ENCODE assay signal across 10 cellular contexts in the genomic region with DNA sequence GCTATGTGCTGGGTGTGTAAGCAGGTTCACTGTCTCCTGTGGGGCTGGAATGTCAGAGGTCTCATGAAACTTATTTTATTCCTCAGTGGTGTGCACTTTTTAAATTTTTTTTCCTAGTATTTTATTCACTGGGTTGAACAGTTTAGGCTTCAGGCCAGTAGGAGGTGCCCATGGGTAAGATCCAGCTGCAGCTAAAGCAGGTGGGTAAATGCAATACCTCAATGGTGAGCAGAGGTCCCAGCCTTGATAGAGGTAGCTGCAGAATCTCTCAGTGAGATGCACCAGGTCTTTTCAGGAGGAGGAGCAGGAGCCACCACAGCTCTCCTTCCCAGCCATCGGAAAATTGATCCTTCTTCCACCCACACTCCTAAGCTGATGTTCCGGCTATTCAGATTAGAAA. TPM values are rescaled to one million over a fixed set of nuclear protein-coding genes. Genes with fewer than 3 reads are reported as not detected.
DNase-seq lines count a peak whose midpoint lies in the region; ATAC-seq, FAIRE-seq and TF ChIP-seq lines count a peak whose summit lies in the region.
"Had no signal": no experiment of that assay in that cellular context is flagged by ENCODE, and none has a peak within 500 bp of the region (broad histone marks: within the 10 kb centered on the region; RNA-seq: fewer than 3 reads in every experiment).

No MANE protein-coding gene starts in this region.

- no peaks in the 10 kb centered on the region for H3K36me3 ChIP-seq in MG63

- peak; percentile 62 for FAIRE-seq in GM19239 (lab: Jason Lieb, UNC)
- FAIRE-seq in frontal cortex (lab: Jason Lieb, UNC): no peak
- FAIRE-seq: colon, RCC 7860 had no signal

- H3K4me3 ChIP-seq in epithelial cell of proximal tubule (ENCODE audit: low read depth, low read length): no peak overlapping the region
- no peak overlapping the region for H3K4me3 ChIP-seq in MG63

- TF ChIP-seq CTCF in 22Rv1 (IDR thresholded peaks at IDR 0.05) (peak; percentile 64), epithelial cell of proximal tubule (conservative IDR thresholded peaks at IDR 0.05; ENCODE audit: low read depth, low read length) (peak; percentile 50)

- ATAC-seq in SK-N-SH treated with all-trans-retinoic acid at 6 μM for 48 hours: peak; percentile 48; the same call in 2 of the 3 replicates

- H3K27ac ChIP-seq in 22Rv1: no peak overlapping the region

- no peak for DNase-seq in GM19239 (ENCODE audit: insufficient read length, low spot score)
- no peak for DNase-seq in epithelial cell of proximal tubule (ENCODE audit: low read depth)
- DNase-seq in frontal cortex (ENCODE audit: low spot score in 2 of 2): no peak
- no peak for DNase-seq in MG63
- no peak for DNase-seq in posterior vena cava (ENCODE audit: low spot score)
- no peak for DNase-seq in GF-D8 (lab: John Stamatoyannopoulos, UW)

- intact Hi-C loops in posterior vena cava (cut with DNase I): no loop called here

- H3K9me3 ChIP-seq in MG63: no peaks in the 10 kb centered on the region

- H3K27me3 ChIP-seq in MG63: no peaks in the 10 kb centered on the region

TF ChIP-seq in SK-N-SH treated with all-trans-retinoic acid at 6 μM for 48 hours, 23 proteins besides CTCF, POLR2A, EP300 and RAD21:
- TF ChIP-seq ZC3H10 (CRISPR knock-in tag; IDR thresholded peaks at IDR 0.05) (no peak), ISL1 (CRISPR knock-in tag; IDR thresholded peaks at IDR 0.05) (no peak), SNAI2 (CRISPR knock-in tag; IDR thresholded peaks at IDR 0.05) (no peak), ZNF565 (CRISPR knock-in tag; conservative IDR thresholded peaks at IDR 0.05; ENCODE audit: low read depth) (no peak), CSDC2 (CRISPR knock-in tag; IDR thresholded peaks at IDR 0.05) (no peak), GLIS3 (CRISPR knock-in tag; IDR thresholded peaks at IDR 0.05) (no peak), ARNTL (CRISPR knock-in tag; IDR thresholded peaks at IDR 0.05; ENCODE audit: borderline replicate concordance, low read depth) (no peak), RARB (CRISPR knock-in tag; IDR thresholded peaks at IDR 0.05) (no peak), ZNF70 (CRISPR knock-in tag; IDR thresholded peaks at IDR 0.05) (no peak), PPARA (CRISPR knock-in tag; IDR thresholded peaks at IDR 0.05; ENCODE audit: borderline replicate concordance) (no peak), ZFP30 (CRISPR knock-in tag; IDR thresholded peaks at IDR 0.05) (no peak)
- TF ChIP-seq, protein P1, sequence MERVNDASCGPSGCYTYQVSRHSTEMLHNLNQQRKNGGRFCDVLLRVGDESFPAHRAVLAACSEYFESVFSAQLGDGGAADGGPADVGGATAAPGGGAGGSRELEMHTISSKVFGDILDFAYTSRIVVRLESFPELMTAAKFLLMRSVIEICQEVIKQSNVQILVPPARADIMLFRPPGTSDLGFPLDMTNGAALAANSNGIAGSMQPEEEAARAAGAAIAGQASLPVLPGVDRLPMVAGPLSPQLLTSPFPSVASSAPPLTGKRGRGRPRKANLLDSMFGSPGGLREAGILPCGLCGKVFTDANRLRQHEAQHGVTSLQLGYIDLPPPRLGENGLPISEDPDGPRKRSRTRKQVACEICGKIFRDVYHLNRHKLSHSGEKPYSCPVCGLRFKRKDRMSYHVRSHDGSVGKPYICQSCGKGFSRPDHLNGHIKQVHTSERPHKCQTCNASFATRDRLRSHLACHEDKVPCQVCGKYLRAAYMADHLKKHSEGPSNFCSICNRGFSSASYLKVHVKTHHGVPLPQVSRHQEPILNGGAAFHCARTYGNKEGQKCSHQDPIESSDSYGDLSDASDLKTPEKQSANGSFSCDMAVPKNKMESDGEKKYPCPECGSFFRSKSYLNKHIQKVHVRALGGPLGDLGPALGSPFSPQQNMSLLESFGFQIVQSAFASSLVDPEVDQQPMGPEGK (CRISPR knock-in tag; IDR thresholded peaks at IDR 0.05; ENCODE audit: borderline replicate concordance): no peak
- TF ChIP-seq, protein P2, sequence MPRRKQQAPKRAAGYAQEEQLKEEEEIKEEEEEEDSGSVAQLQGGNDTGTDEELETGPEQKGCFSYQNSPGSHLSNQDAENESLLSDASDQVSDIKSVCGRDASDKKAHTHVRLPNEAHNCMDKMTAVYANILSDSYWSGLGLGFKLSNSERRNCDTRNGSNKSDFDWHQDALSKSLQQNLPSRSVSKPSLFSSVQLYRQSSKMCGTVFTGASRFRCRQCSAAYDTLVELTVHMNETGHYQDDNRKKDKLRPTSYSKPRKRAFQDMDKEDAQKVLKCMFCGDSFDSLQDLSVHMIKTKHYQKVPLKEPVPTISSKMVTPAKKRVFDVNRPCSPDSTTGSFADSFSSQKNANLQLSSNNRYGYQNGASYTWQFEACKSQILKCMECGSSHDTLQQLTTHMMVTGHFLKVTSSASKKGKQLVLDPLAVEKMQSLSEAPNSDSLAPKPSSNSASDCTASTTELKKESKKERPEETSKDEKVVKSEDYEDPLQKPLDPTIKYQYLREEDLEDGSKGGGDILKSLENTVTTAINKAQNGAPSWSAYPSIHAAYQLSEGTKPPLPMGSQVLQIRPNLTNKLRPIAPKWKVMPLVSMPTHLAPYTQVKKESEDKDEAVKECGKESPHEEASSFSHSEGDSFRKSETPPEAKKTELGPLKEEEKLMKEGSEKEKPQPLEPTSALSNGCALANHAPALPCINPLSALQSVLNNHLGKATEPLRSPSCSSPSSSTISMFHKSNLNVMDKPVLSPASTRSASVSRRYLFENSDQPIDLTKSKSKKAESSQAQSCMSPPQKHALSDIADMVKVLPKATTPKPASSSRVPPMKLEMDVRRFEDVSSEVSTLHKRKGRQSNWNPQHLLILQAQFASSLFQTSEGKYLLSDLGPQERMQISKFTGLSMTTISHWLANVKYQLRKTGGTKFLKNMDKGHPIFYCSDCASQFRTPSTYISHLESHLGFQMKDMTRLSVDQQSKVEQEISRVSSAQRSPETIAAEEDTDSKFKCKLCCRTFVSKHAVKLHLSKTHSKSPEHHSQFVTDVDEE (CRISPR knock-in tag; IDR thresholded peaks at IDR 0.05): no peak
TF ChIP-seq in SK-N-SH treated with all-trans-retinoic acid at 6 μM for 48 hours: peak in this region for 0.

RNA-seq across cellular contexts. Expression of gene OR6N2, which starts 12.6 kb away (rescaled TPM):
- total RNA-seq in epithelial cell of proximal tubule (not detected in 2 replicates), frontal cortex (not detected), posterior vena cava (not detected)
- not detected in 2 replicates for total RNA-seq in MG63 (2014; rRNA removed; shearing (Covaris generic); ENCODE audit: low replicate concordance)

RNA-seq across cellular contexts. Expression of gene OR6N1, which starts 21.6 kb away (rescaled TPM):
- total RNA-seq in epithelial cell of proximal tubule: not detected in 2 replicates
- not detected for total RNA-seq in frontal cortex
- total RNA-seq in MG63 (2014; rRNA removed; shearing (Covaris generic); ENCODE audit: low replicate concordance): not detected in 2 replicates
- not detected for total RNA-seq in posterior vena cava

RNA-seq across cellular contexts. Expression of gene MNDA, which starts 37.5 kb away (rescaled TPM):
- total RNA-seq in epithelial cell of proximal tubule (not detected in 2 replicates), frontal cortex (2.0 TPM), posterior vena cava (10 to 100 TPM in 1 of 2 donors, 1 to 10 TPM in 1; 7.5 to 12.0 TPM)
- total RNA-seq in MG63 (2014; rRNA removed; shearing (Covaris generic); ENCODE audit: low replicate concordance): not detected in 2 replicates

RNA-seq across cellular contexts. Expression of gene OR6K6, which starts 39.1 kb away (rescaled TPM):
- total RNA-seq in epithelial cell of proximal tubule (not detected in 2 replicates), frontal cortex (not detected), posterior vena cava (not detected)
- total RNA-seq in MG63 (2014; rRNA removed; shearing (Covaris generic); ENCODE audit: low replicate concordance): not detected in 2 replicates
